ENCODE assay signal across 1 cellular context in genomic region chr6:108795814-108796213, GRCh38.
TF ChIP-seq lines count a peak whose summit lies in the region.

No MANE protein-coding gene starts in this region.

TF ChIP-seq in HepG2, 621 proteins besides CTCF, POLR2A, EP300 and RAD21 (continued from another document):
- TF ChIP-seq CREB3 (CRISPR knock-in tag; IDR thresholded peaks at IDR 0.05) = no peak
